ENCODE assay signal across 2 cellular contexts in genomic region chr15:64731807-64732151, GRCh38.
TF ChIP-seq lines count a peak whose summit lies in the region.

No MANE protein-coding gene starts in this region.

TF ChIP-seq in IMR-90, 13 proteins besides CTCF, POLR2A, EP300 and RAD21:
- TF ChIP-seq SMC3 (IDR thresholded peaks at IDR 0.05; ENCODE audit: low read depth, low read length), result no peak
- TF ChIP-seq CEBPB (IDR thresholded peaks at IDR 0.05; ENCODE audit: low read depth, low read length), result no peak
- TF ChIP-seq NFE2L2 (IDR thresholded peaks at IDR 0.05; ENCODE audit: low read depth, low read length), result no peak
- TF ChIP-seq FOS (IDR thresholded peaks at IDR 0.05; ENCODE audit: low read depth, low read length), result no peak
- TF ChIP-seq MAZ (IDR thresholded peaks at IDR 0.05; ENCODE audit: borderline replicate concordance, low read depth, low read length), result no peak
- TF ChIP-seq MAFK (IDR thresholded peaks at IDR 0.05; ENCODE audit: low read depth, low read length), result no peak
- no peak for TF ChIP-seq RFX5 (IDR thresholded peaks at IDR 0.05; ENCODE audit: low read depth, low read length)
- TF ChIP-seq CHD1 (IDR thresholded peaks at IDR 0.05; ENCODE audit: low read depth, low read length), result no peak
- TF ChIP-seq USF2 (IDR thresholded peaks at IDR 0.05; ENCODE audit: low read depth, low read length), result no peak
- TF ChIP-seq BHLHE40 (IDR thresholded peaks at IDR 0.05; ENCODE audit: low read depth, low read length), result no peak
- no peak for TF ChIP-seq RCOR1 (IDR thresholded peaks at IDR 0.05; ENCODE audit: insufficient replicate concordance, low read length)
- TF ChIP-seq MXI1 (IDR thresholded peaks at IDR 0.05; ENCODE audit: borderline replicate concordance, low read depth, low read length), result no peak
- no peak for TF ChIP-seq ELK1 (IDR thresholded peaks at IDR 0.05; ENCODE audit: borderline replicate concordance, low read depth, low read length)

TF ChIP-seq in K562, 482 proteins besides CTCF, POLR2A, EP300 and RAD21:
- TF ChIP-seq GATAD2B (IDR thresholded peaks at IDR 0.05; ENCODE audit: borderline replicate concordance) (no peak), PKNOX1 (IDR thresholded peaks at IDR 0.05) (peak; percentile 83)
